In genomic region chr7:135684134-135684533, GRCh38 we compare ENCODE assay signal across 1 cellular context.
TF ChIP-seq lines count a peak whose summit lies in the region.

No MANE protein-coding gene starts in this region.

TF ChIP-seq in IMR-90, 13 proteins besides CTCF, POLR2A, EP300 and RAD21 (continued from another document):
- TF ChIP-seq ELK1 (IDR thresholded peaks at IDR 0.05; ENCODE audit: borderline replicate concordance, low read depth, low read length) (no peak), MXI1 (IDR thresholded peaks at IDR 0.05; ENCODE audit: borderline replicate concordance, low read depth, low read length) (no peak)
